ENCODE assay signal across 20 cellular contexts in the genomic region with DNA sequence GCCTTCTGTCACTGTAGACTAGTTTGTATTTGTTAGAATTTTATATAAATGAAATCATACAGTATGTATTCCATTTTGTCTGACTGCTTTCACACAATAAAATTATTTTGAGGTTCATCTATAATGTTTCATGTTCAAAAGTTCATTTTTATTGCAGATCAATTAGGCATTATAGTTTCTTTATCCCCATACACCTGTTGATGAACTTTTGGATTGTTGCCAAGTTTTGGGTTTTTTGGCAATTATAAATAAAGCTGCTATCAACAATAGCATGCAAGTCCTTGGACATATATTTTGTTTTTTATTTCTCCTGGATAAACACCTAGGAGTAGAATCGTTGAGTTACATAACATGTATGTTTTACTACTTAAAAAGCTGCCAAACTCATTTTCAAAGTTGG. TPM values are rescaled to one million over a fixed set of nuclear protein-coding genes. Genes with fewer than 3 reads are reported as not detected.
DNase-seq lines count a peak whose midpoint lies in the region; ATAC-seq, FAIRE-seq and TF ChIP-seq lines count a peak whose summit lies in the region.
"Had no signal": no experiment of that assay in that cellular context is flagged by ENCODE, and none has a peak within 500 bp of the region (broad histone marks: within the 10 kb centered on the region; RNA-seq: fewer than 3 reads in every experiment).

No MANE protein-coding gene starts in this region.

- H3K4me3 ChIP-seq in HEK293 (ENCODE audit: low read depth, low read length) (no peak overlapping the region), pancreas (no peak overlapping the region), gastroesophageal sphincter (no peak overlapping the region)
- H3K4me3 ChIP-seq: HAP-1 had no signal

- no peaks in the 10 kb centered on the region; the same call in 1 of the 2 replicates for H3K9me3 ChIP-seq in HEK293 (ENCODE audit: control insufficient read depth, insufficient read depth, low read depth, low read length)
- H3K9me3 ChIP-seq in pancreas = no peaks in the 10 kb centered on the region
- peaks cover 0 to 10% (median 0%) of the 10 kb centered on the region in 3 donors for H3K9me3 ChIP-seq in gastroesophageal sphincter
- H3K9me3 ChIP-seq: HAP-1 had no signal

- H3K36me3 ChIP-seq in HEK293 (ENCODE audit: control insufficient read depth in 2 of 2, insufficient read depth in 1 of 2, low read length in 2 of 2) = peaks cover 0 to 4% of the 10 kb centered on the region in 2 experiments; a peak in 1 of 3 replicates
- peaks cover 0 to 7% (median 0%) of the 10 kb centered on the region in 3 donors for H3K36me3 ChIP-seq in pancreas
- peaks cover 0 to 4% of the 10 kb centered on the region in 2 donors for H3K36me3 ChIP-seq in gastroesophageal sphincter
- H3K36me3 ChIP-seq: HAP-1 had no signal

- no peak for TF ChIP-seq CTCF in HEK293 (tag by site-specific recombination; IDR thresholded peaks at IDR 0.05)
- no peak for TF ChIP-seq CTCF in pancreas (IDR thresholded peaks at IDR 0.05)
- TF ChIP-seq CTCF in gastroesophageal sphincter (IDR thresholded peaks at IDR 0.05) = no peak

- DNase-seq in NCI-H748 (lab: John Stamatoyannopoulos, UW; ENCODE audit: unreplicated experiment) = peak; percentile 4
- no peak for DNase-seq in NCI-H748 treated with DMSO at 0.1 percent for 48 hours (lab: John Stamatoyannopoulos, UW)
- peak; percentile 6 for DNase-seq in NCI-H1105 (lab: John Stamatoyannopoulos, UW)
- no peak for DNase-seq in pancreas
- no peak for DNase-seq in left cardiac atrium
- DNase-seq: C1 segment of cervical spinal cord; Caco-2; CD4-positive, alpha-beta memory T cell; DMS153; DND-41; GOT3 had no signal

- CTCF ChIA-PET in HEK293 (lab: Yijun Ruan, JAX) = interaction anchor here (8.2 kb wide), 1 partner anchor 14 kb away, joined by 44 read pairs; no protein-coding TSS in a partner anchor

- no peak for ATAC-seq in pancreas
- no peak for ATAC-seq in gastroesophageal sphincter
- no peak for ATAC-seq in left cardiac atrium

- H3K27ac ChIP-seq in HEK293 (ENCODE audit: extremely low read depth, low read depth, low read length) = no peak overlapping the region
- no peak overlapping the region for H3K27ac ChIP-seq in pancreas
- H3K27ac ChIP-seq in gastroesophageal sphincter = no peak overlapping the region

- TF ChIP-seq POLR2A in gastroesophageal sphincter (IDR thresholded peaks at IDR 0.05) = no peak

- WGBS in pancreas, 2 donors = 14 to 16% methylated on average over 1 of the region's 1 CpG
- 21 to 31% methylated on average over 1 of the region's 1 CpG for WGBS in gastroesophageal sphincter (ENCODE audit: low coverage in 1 of 2), 2 donors

- no peak for TF ChIP-seq EP300 in gastroesophageal sphincter (IDR thresholded peaks at IDR 0.05)

- H3K27me3 ChIP-seq in pancreas (no peaks in the 10 kb centered on the region), gastroesophageal sphincter (no peaks in the 10 kb centered on the region)

- POLR2A ChIA-PET in HEK293 (lab: Yijun Ruan, JAX) = no interaction called here

- FAIRE-seq in pancreas (lab: Jason Lieb, UNC) = peak; percentile 34
- FAIRE-seq: G401.6, GM12892, H54 had no signal

- intact Hi-C loops in pancreas (cut with DNase I) (no loop called here), left cardiac atrium (cut with DNase I) (no loop called here)

- no peaks in the 10 kb centered on the region for H3K4me1 ChIP-seq in HEK293 (ENCODE audit: control insufficient read depth, insufficient read depth, low read length)
- no peaks in the 10 kb centered on the region for H3K4me1 ChIP-seq in pancreas
- no peaks in the 10 kb centered on the region for H3K4me1 ChIP-seq in gastroesophageal sphincter
- H3K4me1 ChIP-seq: Caco-2, HAP-1 had no signal

TF ChIP-seq in HEK293, 187 proteins besides CTCF, POLR2A, EP300 and RAD21:
- TF ChIP-seq ZNF677 (tag by site-specific recombination; IDR thresholded peaks at IDR 0.05) = no peak
- peak; percentile 87 for TF ChIP-seq SCRT2 (tag by site-specific recombination; IDR thresholded peaks at IDR 0.05)
- peak; percentile 40; the same call in 1 of the 2 replicates for TF ChIP-seq SCRT1 (tag by site-specific recombination; IDR thresholded peaks at IDR 0.05; ENCODE audit: borderline replicate concordance)

RNA-seq across cellular contexts. Expression of a gene that starts 47.1 kb away (rescaled TPM):
- 100 to 1,000 TPM in 4 of 6 donors, 10 to 100 TPM in 2; 80.5 to 142 (median 112) TPM for total RNA-seq in pancreas
- polyA plus RNA-seq in pancreas = 100 to 1,000 TPM in 1 of 2 donors, 10 to 100 TPM in 1; 71.9 to 107 TPM
- 1 to 10 TPM in 1 of 4 donors, under 1 TPM in 1, not detected in 2; 0.31 to 7.1 TPM for total RNA-seq in gastroesophageal sphincter
- total RNA-seq in left cardiac atrium = under 1 TPM in 1 of 2 donors, not detected in 1; 0.63 TPM
- total RNA-seq: A172; A673; CD4-positive, alpha-beta memory T cell had no signal
- polyA plus RNA-seq: BJ; CD4-positive, alpha-beta memory T cell had no signal

Comparison
In these comparisons a context has a peak if more than half of its experiments do, and no peak if none do; other contexts are left out.
1. DNase-seq: peak in NCI-H748 (single experiment) and NCI-H1105 (single experiment); none in NCI-H748 treated with DMSO at 0.1 percent for 48 hours (single experiment), pancreas (0 of 6) and left cardiac atrium (single experiment).
2. RNA of a gene that starts 47.1 kb away (total RNA-seq): 80.5 to 142 TPM in pancreas; 0.63 TPM in left cardiac atrium and 0.31 to 7.1 TPM in gastroesophageal sphincter; every median in the first group is over 4 times any median in the second.